Comparison of ENCODE assay signal across 1 cellular context in genomic region chr22:46777609-46777970, GRCh38.
TF ChIP-seq lines count a peak whose summit lies in the region.

No MANE protein-coding gene starts in this region.

TF ChIP-seq in HEK293, 187 proteins besides CTCF, POLR2A, EP300 and RAD21 (continued from another document):
- TF ChIP-seq, protein P1, sequence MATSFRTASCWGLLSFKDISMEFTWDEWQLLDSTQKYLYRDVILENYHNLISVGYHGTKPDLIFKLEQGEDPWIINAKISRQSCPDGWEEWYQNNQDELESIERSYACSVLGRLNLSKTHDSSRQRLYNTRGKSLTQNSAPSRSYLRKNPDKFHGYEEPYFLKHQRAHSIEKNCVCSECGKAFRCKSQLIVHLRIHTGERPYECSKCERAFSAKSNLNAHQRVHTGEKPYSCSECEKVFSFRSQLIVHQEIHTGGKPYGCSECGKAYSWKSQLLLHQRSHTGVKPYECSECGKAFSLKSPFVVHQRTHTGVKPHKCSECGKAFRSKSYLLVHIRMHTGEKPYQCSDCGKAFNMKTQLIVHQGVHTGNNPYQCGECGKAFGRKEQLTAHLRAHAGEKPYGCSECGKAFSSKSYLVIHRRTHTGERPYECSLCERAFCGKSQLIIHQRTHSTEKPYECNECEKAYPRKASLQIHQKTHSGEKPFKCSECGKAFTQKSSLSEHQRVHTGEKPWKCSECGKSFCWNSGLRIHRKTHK (tag by site-specific recombination; IDR thresholded peaks at IDR 0.05), result no peak
- TF ChIP-seq GFI1B (tag by site-specific recombination; IDR thresholded peaks at IDR 0.05), result no peak
- TF ChIP-seq ZBTB17 (tag by site-specific recombination; IDR thresholded peaks at IDR 0.05), result peak; percentile 40; the same call in 1 of the 2 replicates
- no peak for TF ChIP-seq KLF16 (tag by site-specific recombination; IDR thresholded peaks at IDR 0.05)
- no peak for TF ChIP-seq ZNF510 (tag by site-specific recombination; IDR thresholded peaks at IDR 0.05; ENCODE audit: insufficient replicate concordance)
- TF ChIP-seq, protein P2, sequence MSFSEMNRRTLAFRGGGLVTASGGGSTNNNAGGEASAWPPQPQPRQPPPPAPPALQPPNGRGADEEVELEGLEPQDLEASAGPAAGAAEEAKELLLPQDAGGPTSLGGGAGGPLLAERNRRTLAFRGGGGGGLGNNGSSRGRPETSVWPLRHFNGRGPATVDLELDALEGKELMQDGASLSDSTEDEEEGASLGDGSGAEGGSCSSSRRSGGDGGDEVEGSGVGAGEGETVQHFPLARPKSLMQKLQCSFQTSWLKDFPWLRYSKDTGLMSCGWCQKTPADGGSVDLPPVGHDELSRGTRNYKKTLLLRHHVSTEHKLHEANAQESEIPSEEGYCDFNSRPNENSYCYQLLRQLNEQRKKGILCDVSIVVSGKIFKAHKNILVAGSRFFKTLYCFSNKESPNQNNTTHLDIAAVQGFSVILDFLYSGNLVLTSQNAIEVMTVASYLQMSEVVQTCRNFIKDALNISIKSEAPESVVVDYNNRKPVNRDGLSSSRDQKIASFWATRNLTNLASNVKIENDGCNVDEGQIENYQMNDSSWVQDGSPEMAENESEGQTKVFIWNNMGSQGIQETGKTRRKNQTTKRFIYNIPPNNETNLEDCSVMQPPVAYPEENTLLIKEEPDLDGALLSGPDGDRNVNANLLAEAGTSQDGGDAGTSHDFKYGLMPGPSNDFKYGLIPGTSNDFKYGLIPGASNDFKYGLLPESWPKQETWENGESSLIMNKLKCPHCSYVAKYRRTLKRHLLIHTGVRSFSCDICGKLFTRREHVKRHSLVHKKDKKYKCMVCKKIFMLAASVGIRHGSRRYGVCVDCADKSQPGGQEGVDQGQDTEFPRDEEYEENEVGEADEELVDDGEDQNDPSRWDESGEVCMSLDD (tag by site-specific recombination; IDR thresholded peaks at IDR 0.05), result no peak
- TF ChIP-seq ZNF585B (tag by site-specific recombination; IDR thresholded peaks at IDR 0.05), result no peak
- TF ChIP-seq ZNF335 (tag by site-specific recombination; conservative IDR thresholded peaks at IDR 0.05), result no peak
- TF ChIP-seq, protein P3, sequence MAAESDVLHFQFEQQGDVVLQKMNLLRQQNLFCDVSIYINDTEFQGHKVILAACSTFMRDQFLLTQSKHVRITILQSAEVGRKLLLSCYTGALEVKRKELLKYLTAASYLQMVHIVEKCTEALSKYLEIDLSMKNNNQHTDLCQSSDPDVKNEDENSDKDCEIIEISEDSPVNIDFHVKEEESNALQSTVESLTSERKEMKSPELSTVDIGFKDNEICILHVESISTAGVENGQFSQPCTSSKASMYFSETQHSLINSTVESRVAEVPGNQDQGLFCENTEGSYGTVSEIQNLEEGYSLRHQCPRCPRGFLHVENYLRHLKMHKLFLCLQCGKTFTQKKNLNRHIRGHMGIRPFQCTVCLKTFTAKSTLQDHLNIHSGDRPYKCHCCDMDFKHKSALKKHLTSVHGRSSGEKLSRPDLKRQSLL (tag by site-specific recombination; IDR thresholded peaks at IDR 0.05), result peak; percentile 39; the same call in 1 of the 2 replicates
- no peak for TF ChIP-seq GLIS2 (tag by site-specific recombination; IDR thresholded peaks at IDR 0.05)
- no peak for TF ChIP-seq PRDM4 (tag by site-specific recombination; IDR thresholded peaks at IDR 0.05)
- no peak for TF ChIP-seq REST (tag by site-specific recombination; IDR thresholded peaks at IDR 0.05)
- TF ChIP-seq SP7 (tag by site-specific recombination; IDR thresholded peaks at IDR 0.05), result 0 out of 2 replicates have a peak, but pooled peaks have one; percentile 28
- no peak for TF ChIP-seq SCRT1 (tag by site-specific recombination; IDR thresholded peaks at IDR 0.05; ENCODE audit: borderline replicate concordance)
- peak; percentile 34; the same call in 1 of the 2 replicates for TF ChIP-seq ZIC2 (tag by site-specific recombination; IDR thresholded peaks at IDR 0.05)
- no peak for TF ChIP-seq ZNF394 (tag by site-specific recombination; IDR thresholded peaks at IDR 0.05; ENCODE audit: borderline replicate concordance)
- TF ChIP-seq, protein P4, sequence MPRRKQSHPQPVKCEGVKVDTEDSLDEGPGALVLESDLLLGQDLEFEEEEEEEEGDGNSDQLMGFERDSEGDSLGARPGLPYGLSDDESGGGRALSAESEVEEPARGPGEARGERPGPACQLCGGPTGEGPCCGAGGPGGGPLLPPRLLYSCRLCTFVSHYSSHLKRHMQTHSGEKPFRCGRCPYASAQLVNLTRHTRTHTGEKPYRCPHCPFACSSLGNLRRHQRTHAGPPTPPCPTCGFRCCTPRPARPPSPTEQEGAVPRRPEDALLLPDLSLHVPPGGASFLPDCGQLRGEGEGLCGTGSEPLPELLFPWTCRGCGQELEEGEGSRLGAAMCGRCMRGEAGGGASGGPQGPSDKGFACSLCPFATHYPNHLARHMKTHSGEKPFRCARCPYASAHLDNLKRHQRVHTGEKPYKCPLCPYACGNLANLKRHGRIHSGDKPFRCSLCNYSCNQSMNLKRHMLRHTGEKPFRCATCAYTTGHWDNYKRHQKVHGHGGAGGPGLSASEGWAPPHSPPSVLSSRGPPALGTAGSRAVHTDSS (tag by site-specific recombination; IDR thresholded peaks at IDR 0.05), result no peak
- no peak for TF ChIP-seq ZNF341 (tag by site-specific recombination; IDR thresholded peaks at IDR 0.05; ENCODE audit: low read depth)
- no peak for TF ChIP-seq ZNF19 (tag by site-specific recombination; IDR thresholded peaks at IDR 0.05; ENCODE audit: low read depth)
- TF ChIP-seq ZNF610 (tag by site-specific recombination; IDR thresholded peaks at IDR 0.05; ENCODE audit: borderline replicate concordance), result peak; percentile 85; the same call in 1 of the 2 replicates
- no peak for TF ChIP-seq GLI2 (tag by site-specific recombination; IDR thresholded peaks at IDR 0.05; ENCODE audit: borderline replicate concordance, low read depth)
- TF ChIP-seq KLF17 (tag by site-specific recombination; IDR thresholded peaks at IDR 0.05), result no peak
- TF ChIP-seq KLF8 (tag by site-specific recombination; IDR thresholded peaks at IDR 0.05), result no peak
- TF ChIP-seq ZNF776 (tag by site-specific recombination; IDR thresholded peaks at IDR 0.05; ENCODE audit: borderline replicate concordance), result no peak
- no peak for TF ChIP-seq ZNF571 (tag by site-specific recombination; IDR thresholded peaks at IDR 0.05)
- TF ChIP-seq, protein P5, sequence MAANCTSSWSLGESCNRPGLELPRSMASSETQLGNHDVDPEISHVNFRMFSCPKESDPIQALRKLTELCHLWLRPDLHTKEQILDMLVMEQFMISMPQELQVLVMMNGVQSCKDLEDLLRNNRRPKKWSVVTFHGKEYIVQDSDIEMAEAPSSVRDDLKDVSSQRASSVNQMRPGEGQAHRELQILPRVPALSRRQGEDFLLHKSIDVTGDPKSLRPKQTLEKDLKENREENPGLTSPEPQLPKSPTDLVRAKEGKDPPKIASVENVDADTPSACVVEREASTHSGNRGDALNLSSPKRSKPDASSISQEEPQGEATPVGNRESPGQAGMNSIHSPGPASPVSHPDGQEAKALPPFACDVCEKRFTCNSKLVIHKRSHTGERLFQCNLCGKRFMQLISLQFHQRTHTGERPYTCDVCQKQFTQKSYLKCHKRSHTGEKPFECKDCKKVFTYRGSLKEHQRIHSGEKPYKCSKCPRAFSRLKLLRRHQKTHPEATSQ (tag by site-specific recombination; IDR thresholded peaks at IDR 0.05), result no peak
- no peak for TF ChIP-seq ZNF670 (tag by site-specific recombination; IDR thresholded peaks at IDR 0.05; ENCODE audit: low read depth)
- no peak for TF ChIP-seq TCF7L2 (IDR thresholded peaks at IDR 0.05; ENCODE audit: borderline replicate concordance, low read depth, low read length)
- no peak for TF ChIP-seq ZFP3 (tag by site-specific recombination; IDR thresholded peaks at IDR 0.05; ENCODE audit: low read depth)
- TF ChIP-seq KLF1 (tag by site-specific recombination; IDR thresholded peaks at IDR 0.05), result no peak
- TF ChIP-seq ZNF2 (tag by site-specific recombination; IDR thresholded peaks at IDR 0.05), result no peak
- TF ChIP-seq ZNF530 (tag by site-specific recombination; IDR thresholded peaks at IDR 0.05; ENCODE audit: low read depth), result no peak
- no peak for TF ChIP-seq YY1 (tag by site-specific recombination; IDR thresholded peaks at IDR 0.05)
- no peak for TF ChIP-seq ZEB2 (tag by site-specific recombination; IDR thresholded peaks at IDR 0.05)
- no peak for TF ChIP-seq ZNF677 (tag by site-specific recombination; IDR thresholded peaks at IDR 0.05)
- TF ChIP-seq ZNF366 (tag by site-specific recombination; conservative IDR thresholded peaks at IDR 0.05), result peak; percentile 45; the same call in 1 of the 2 replicates
- TF ChIP-seq RBAK (tag by site-specific recombination; IDR thresholded peaks at IDR 0.05), result no peak
- TF ChIP-seq ZNF23 (tag by site-specific recombination; IDR thresholded peaks at IDR 0.05; ENCODE audit: borderline replicate concordance), result no peak
- peak; percentile 8; the same call in 1 of the 2 replicates for TF ChIP-seq ZBTB20 (tag by site-specific recombination; IDR thresholded peaks at IDR 0.05)
- TF ChIP-seq ZNF132 (tag by site-specific recombination; IDR thresholded peaks at IDR 0.05; ENCODE audit: borderline replicate concordance), result no peak
